In genomic region chrY:8618302-8618701, GRCh38 we compare ENCODE assay signal across 8 cellular contexts.
"Had no signal": no experiment of that assay in that cellular context is flagged by ENCODE, and none has a peak within 500 bp of the region (broad histone marks: within the 10 kb centered on the region; RNA-seq: fewer than 3 reads in every experiment).

No MANE protein-coding gene starts in this region.

- H3K4me3 ChIP-seq: GM23248, HAP-1 had no signal

- H3K36me3 ChIP-seq: HAP-1 had no signal

- FAIRE-seq: HTR-8/SVneo had no signal

- ATAC-seq: HCT116 had no signal

- H3K27ac ChIP-seq: GM23248 had no signal

- H3K9me3 ChIP-seq: HAP-1 had no signal

- DNase-seq: GM23248, GOT3, H7, HFFc6, IMR-90 had no signal

- H3K4me1 ChIP-seq: HAP-1 had no signal
